Comparison of ENCODE assay signal across 13 cellular contexts in genomic region chr1:45913925-45914501, GRCh38.
A peak's percentile ranks its signal among the peaks of the same experiment; 100 is the strongest.
DNase-seq lines count a peak whose midpoint lies in the region; ATAC-seq and TF ChIP-seq lines count a peak whose summit lies in the region.
"Had no signal": no experiment of that assay in that cellular context is flagged by ENCODE, and none has a peak within 500 bp of the region (broad histone marks: within the 10 kb centered on the region; RNA-seq: fewer than 3 reads in every experiment).

No MANE protein-coding gene starts in this region.

- H2AFZ ChIP-seq in GM23338 (no peak overlapping the region), hepatocyte (no peak overlapping the region)

- H3F3A ChIP-seq in GM23338 (replicated peaks; ENCODE audit: low read depth), result no peaks in the 10 kb centered on the region

- no peak for ATAC-seq in GM23338
- peak; percentile 70 to 73 for ATAC-seq in gastrocnemius medialis

- no peaks in the 10 kb centered on the region for H3K27me3 ChIP-seq in GM23338 (ENCODE audit: insufficient read depth)
- no peaks in the 10 kb centered on the region for H3K27me3 ChIP-seq in hepatocyte
- no peaks in the 10 kb centered on the region for H3K27me3 ChIP-seq in gastrocnemius medialis

- H3K4me3 Mint-ChIP-seq in GM23338 (no peak overlapping the region), chondrocyte (ENCODE audit: unreplicated experiment) (no peak overlapping the region)
- H3K4me3 Mint-ChIP-seq: activated CD4-positive, alpha-beta memory T cell treated with anti-CD3 and anti-CD28 coated beads, Interleukin-2, amount 10 ng/mL, durations not matched to agents 7 days and 5 days had no signal

- H3K36me3 Mint-ChIP-seq in GM23338 (ENCODE audit: low read depth) (peaks cover 4% of the 10 kb centered on the region; the same call in 1 of the 3 replicates), chondrocyte (ENCODE audit: low read depth) (no peaks in the 10 kb centered on the region)

- TF ChIP-seq CTCF in GM23338 (conservative IDR thresholded peaks at IDR 0.05; ENCODE audit: low read depth in 2 of 2), result no peak
- TF ChIP-seq CTCF in chondrocyte (IDR thresholded peaks at IDR 0.05), result no peak
- no peak for TF ChIP-seq CTCF in hepatocyte (IDR thresholded peaks at IDR 0.05; ENCODE audit: poor library complexity)
- no peak for TF ChIP-seq CTCF in gastrocnemius medialis (IDR thresholded peaks at IDR 0.05 in 4 of 5, conservative IDR thresholded peaks at IDR 0.05 in 1 of 5)

- H3K9me2 ChIP-seq in GM23338 (ENCODE audit: insufficient read depth), result no peaks in the 10 kb centered on the region
- no peaks in the 10 kb centered on the region for H3K9me2 ChIP-seq in hepatocyte (replicated peaks; ENCODE audit: insufficient read depth)

- 37% methylated on average over 2 of the region's 2 CpGs for WGBS in hepatocyte (ENCODE audit: low lambda C conversion rate, missing lambda C conversion rate)

- no peak overlapping the region for H3K27ac ChIP-seq in GM23338 (ENCODE audit: low read depth)
- peak overlapping the region; percentile 78 for H3K27ac ChIP-seq in hepatocyte
- peak overlapping the region; percentile 91 to 97 (median 92) for H3K27ac ChIP-seq in gastrocnemius medialis

- H4K20me1 ChIP-seq in GM23338 (replicated peaks; ENCODE audit: insufficient read depth) (no peaks in the 10 kb centered on the region), hepatocyte (ENCODE audit: insufficient read depth, poor library complexity, severe bottlenecking) (no peaks in the 10 kb centered on the region)

- H3K79me2 ChIP-seq in GM23338 (replicated peaks; ENCODE audit: insufficient read depth) (peaks cover 22% of the 10 kb centered on the region; the same call in 1 of the 2 replicates), hepatocyte (peaks cover 6% of the 10 kb centered on the region)

- H3K4me1 ChIP-seq in GM23338 (ENCODE audit: insufficient read depth) (peaks cover 25% of the 10 kb centered on the region), hepatocyte (ENCODE audit: insufficient read depth) (peaks cover 16% of the 10 kb centered on the region), gastrocnemius medialis (peaks cover 31 to 39% of the 10 kb centered on the region in 2 donors)

- H3K4me2 ChIP-seq in GM23338 (no peak overlapping the region), hepatocyte (peak overlapping the region; percentile 55)

- H3K27me3 Mint-ChIP-seq in GM23338 (ENCODE audit: insufficient read depth, low read depth, poor library complexity), result peaks cover 4% of the 10 kb centered on the region
- H3K27me3 Mint-ChIP-seq in chondrocyte (ENCODE audit: low read depth), result no peaks in the 10 kb centered on the region
- H3K27me3 Mint-ChIP-seq: activated CD4-positive, alpha-beta memory T cell treated with anti-CD3 and anti-CD28 coated beads, Interleukin-2, amount 10 ng/mL, durations not matched to agents 7 days and 5 days had no signal

- H3K9me3 ChIP-seq in hepatocyte (ENCODE audit: low read depth) (no peaks in the 10 kb centered on the region), gastrocnemius medialis (no peaks in the 10 kb centered on the region)

- no peaks in the 10 kb centered on the region for H3K9me3 Mint-ChIP-seq in GM23338
- no peaks in the 10 kb centered on the region for H3K9me3 Mint-ChIP-seq in chondrocyte (ENCODE audit: low read depth)
- H3K9me3 Mint-ChIP-seq: activated CD4-positive, alpha-beta memory T cell treated with anti-CD3 and anti-CD28 coated beads, Interleukin-2, amount 10 ng/mL, durations not matched to agents 7 days and 5 days had no signal

- TF ChIP-seq POLR2A in gastrocnemius medialis (IDR thresholded peaks at IDR 0.05), result peak; percentile 40 to 69

- H3K4me3 ChIP-seq in GM23338 (no peak overlapping the region), hepatocyte (no peak overlapping the region), gastrocnemius medialis (peak overlapping the region; percentile 55 to 64 (median 58))

- intact Hi-C loops in gastrocnemius medialis (cut with DNase I; ENCODE audit: low total_unique reads), result loop anchor here (5.0 to 10.0 kb wide), 3 partner anchors 43 to 261 kb away; partner anchors contain the start of genes P3R3URF and TSPAN1

- H3K36me3 ChIP-seq in GM23338 (ENCODE audit: insufficient read depth) (no peaks in the 10 kb centered on the region), hepatocyte (replicated peaks; ENCODE audit: insufficient read depth, low read depth) (no peaks in the 10 kb centered on the region), gastrocnemius medialis (peaks cover 0 to 18% of the 10 kb centered on the region in 2 donors)

- DNase-seq in GM23338 (ENCODE audit: low spot score) (no peak), chondrocyte (ENCODE audit: low spot score) (no peak), hepatocyte (ENCODE audit: low spot score) (no peak), gastrocnemius medialis (peak; percentile 39 to 55), Kasumi-1 (lab: John Stamatoyannopoulos, UW) (no peak), NCI-H2171 treated with DMSO at 0.1 percent for 48 hours (lab: John Stamatoyannopoulos, UW) (no peak), midbrain (lab: John Stamatoyannopoulos, UW) (no peak), NCI-H1417 (lab: John Stamatoyannopoulos, UW) (no peak)
- DNase-seq: activated CD4-positive, alpha-beta memory T cell treated with anti-CD3 and anti-CD28 coated beads, Interleukin-2, amount 10 ng/mL, durations not matched to agents 7 days and 5 days; activated naive CD4-positive, alpha-beta T cell; DND-41; NCI-H1436; NCI-H774 had no signal

- H3K27ac Mint-ChIP-seq in GM23338 (0 out of 2 replicates have a peak overlapping the region, but pooled peaks have one; percentile 45), chondrocyte (ENCODE audit: unreplicated experiment) (peak overlapping the region; percentile 90)
- H3K27ac Mint-ChIP-seq: activated CD4-positive, alpha-beta memory T cell treated with anti-CD3 and anti-CD28 coated beads, Interleukin-2, amount 10 ng/mL, durations not matched to agents 7 days and 5 days had no signal

- in situ Hi-C loops in gastrocnemius medialis (cut with MboI; ENCODE audit: low sequenced_read_pairs in 4 of 4), result no loop called here

- H3K4me1 Mint-ChIP-seq in GM23338, result peaks cover 37% of the 10 kb centered on the region
- H3K4me1 Mint-ChIP-seq in chondrocyte (ENCODE audit: low read depth), result peaks cover 20% of the 10 kb centered on the region
- H3K4me1 Mint-ChIP-seq: activated CD4-positive, alpha-beta memory T cell treated with anti-CD3 and anti-CD28 coated beads, Interleukin-2, amount 10 ng/mL, durations not matched to agents 7 days and 5 days had no signal

TF ChIP-seq in GM23338, 12 proteins besides CTCF, POLR2A, EP300 and RAD21 (continues in another document):
- no peak for TF ChIP-seq EZH2 (IDR thresholded peaks at IDR 0.05; ENCODE audit: low read depth, unreplicated experiment)
- TF ChIP-seq REST (IDR thresholded peaks at IDR 0.05; ENCODE audit: unreplicated experiment), result no peak
- no peak for TF ChIP-seq CREB1 (CRISPR knock-in tag; IDR thresholded peaks at IDR 0.05; ENCODE audit: low read depth)
- TF ChIP-seq POLR2AphosphoS5 (IDR thresholded peaks at IDR 0.05; ENCODE audit: low read depth), result no peak
- TF ChIP-seq ZNF331 (CRISPR knock-in tag; IDR thresholded peaks at IDR 0.05; ENCODE audit: low read depth), result no peak
- TF ChIP-seq EZH2phosphoT487 (IDR thresholded peaks at IDR 0.05; ENCODE audit: unreplicated experiment), result no peak
- TF ChIP-seq ETS1 (IDR thresholded peaks at IDR 0.05), result no peak

Comparison
In these comparisons a context has a peak if more than half of its experiments do, and no peak if none do; other contexts are left out.
1. DNase-seq: peak in gastrocnemius medialis (2 of 2); none in GM23338 (single experiment), chondrocyte (single experiment), hepatocyte (single experiment), Kasumi-1 (0 of 2), NCI-H2171 treated with DMSO at 0.1 percent for 48 hours (single experiment), midbrain (single experiment) and NCI-H1417 (0 of 3).
2. H3K4me3 ChIP-seq: peak in gastrocnemius medialis (4 of 4); none in GM23338 (single experiment) and hepatocyte (single experiment).